Comparison of ENCODE assay signal across 19 cellular contexts in genomic region chr3:22284559-22284958, GRCh38.
A peak's percentile ranks its signal among the peaks of the same experiment; 100 is the strongest.
DNase-seq lines count a peak whose midpoint lies in the region; ATAC-seq, FAIRE-seq and TF ChIP-seq lines count a peak whose summit lies in the region.
"Had no signal": no experiment of that assay in that cellular context is flagged by ENCODE, and none has a peak within 500 bp of the region (broad histone marks: within the 10 kb centered on the region; RNA-seq: fewer than 3 reads in every experiment).

No MANE protein-coding gene starts in this region.

- no peak overlapping the region for H3K9ac ChIP-seq in colonic mucosa (ENCODE audit: low read depth in 2 of 2, low read length in 2 of 2)

- H3K9me3 ChIP-seq in colonic mucosa = no peaks in the 10 kb centered on the region

- DNase-seq in HTR-8/SVneo (ENCODE audit: insufficient read length, low spot score) (peak; percentile 28), astrocyte of the cerebellum (ENCODE audit: low read depth) (peak; percentile 44), fibroblast of the aortic adventitia (ENCODE audit: low read depth) (peak; percentile 58), stromal cell of bone marrow (ENCODE audit: low read depth) (peak; percentile 10), GM19240 (ENCODE audit: insufficient read length, low spot score) (no peak), colonic mucosa (no peak)
- DNase-seq: activated B cell treated with CpG ODN at 0.5 μM for 24 hours; activated CD8-positive, alpha-beta T cell treated with anti-CD3 and anti-CD28 coated beads, Interleukin-2, amount 10 ng/mL, durations not matched to agents 7 days and 5 days; activated T-cell treated with anti-CD3 and anti-CD28 coated beads, Interleukin-2, amount 50 U/mL, for 72 hours; islet precursor cell; mesendoderm; NCI-H1694 treated with DMSO at 0.1 percent for 48 hours; retina; stimulated activated naive CD8-positive, alpha-beta T cell treated with anti-CD3 and anti-CD28 coated beads, Interleukin-15, Interleukin-2, amounts not matched to agents 100 U/mL and 50 U/mL, for 24 hours; trophoblast cell had no signal

- in situ Hi-C loops in astrocyte of the cerebellum (cut with HindIII; ENCODE audit: low sequenced_read_pairs) = no loop called here

- no peak overlapping the region for H3K4me3 ChIP-seq in astrocyte of the cerebellum (ENCODE audit: low read depth, low read length)
- no peak overlapping the region for H3K4me3 ChIP-seq in fibroblast of the aortic adventitia (ENCODE audit: low read depth, low read length)
- no peak overlapping the region for H3K4me3 ChIP-seq in colonic mucosa

- intact Hi-C loops in colonic mucosa (cut with DNase I) = no loop called here

- TF ChIP-seq CTCF in astrocyte of the cerebellum (IDR thresholded peaks at IDR 0.05; ENCODE audit: low read depth, low read length, missing control alignments) (no peak), fibroblast of the aortic adventitia (IDR thresholded peaks at IDR 0.05; ENCODE audit: insufficient read depth, low read length) (no peak), colonic mucosa (IDR thresholded peaks at IDR 0.05) (no peak)

- FAIRE-seq in HTR-8/SVneo (lab: Jason Lieb, UNC) = no peak
- FAIRE-seq: colon, GM18507 had no signal

- no peak overlapping the region for H3K27ac ChIP-seq in colonic mucosa
- H3K27ac ChIP-seq: C4-2B had no signal

- ATAC-seq in GM18858 (IDR thresholded peaks at IDR 0.05; ENCODE audit: unreplicated experiment) = no peak
- ATAC-seq: activated CD8-positive, alpha-beta T cell treated with anti-CD3 and anti-CD28 coated beads, Interleukin-2, amount 10 ng/mL, durations not matched to agents 7 days and 5 days; activated T-cell treated with anti-CD3 and anti-CD28 coated beads, Interleukin-2, amount 50 U/mL, for 72 hours; stimulated activated naive CD8-positive, alpha-beta T cell treated with anti-CD3 and anti-CD28 coated beads, Interleukin-15, Interleukin-2, amounts not matched to agents 100 U/mL and 50 U/mL, for 24 hours had no signal

- H3K36me3 ChIP-seq in colonic mucosa = no peaks in the 10 kb centered on the region

- no peaks in the 10 kb centered on the region for H3K27me3 ChIP-seq in colonic mucosa

- H3K4me1 ChIP-seq in colonic mucosa = no peaks in the 10 kb centered on the region

Comparison
In these comparisons a context has a peak if more than half of its experiments do, and no peak if none do; other contexts are left out.
1. DNase-seq: peak in HTR-8/SVneo (single experiment), astrocyte of the cerebellum (single experiment), fibroblast of the aortic adventitia (single experiment) and stromal cell of bone marrow (single experiment); none in GM19240 (single experiment) and colonic mucosa (single experiment).